In the genomic region with DNA sequence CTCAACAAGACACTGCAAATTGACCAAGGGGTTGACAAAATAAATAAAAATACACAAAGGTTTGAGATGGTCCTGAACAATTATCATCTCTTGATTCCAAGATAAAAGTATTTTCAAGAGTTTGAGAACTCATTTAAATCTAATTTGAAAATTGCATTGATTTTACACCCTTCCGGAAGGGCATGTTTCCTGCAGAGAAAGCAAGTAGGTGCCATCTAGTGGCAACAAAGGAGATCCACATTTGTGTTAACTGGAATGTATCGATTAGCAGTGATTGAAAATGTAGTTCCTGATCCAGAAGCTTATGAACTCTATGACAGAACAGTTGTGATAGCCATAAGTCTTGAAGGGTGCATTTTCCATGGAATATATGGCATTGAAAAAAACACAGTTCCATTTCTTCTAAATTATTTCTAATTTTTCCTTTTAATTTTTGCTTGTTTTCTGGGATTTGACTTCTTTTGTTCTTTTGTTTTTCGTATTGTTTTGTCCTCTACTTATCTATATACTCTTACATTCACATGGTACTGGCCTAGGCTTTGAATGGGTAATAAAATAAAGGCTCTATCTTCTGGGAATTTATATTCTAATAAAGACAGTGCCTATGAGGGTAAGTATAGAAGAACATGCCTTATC, we compare ENCODE assay signal across 8 cellular contexts.
DNase-seq lines count a peak whose midpoint lies in the region; ATAC-seq, FAIRE-seq and TF ChIP-seq lines count a peak whose summit lies in the region.

No MANE protein-coding gene starts in this region.

- no peaks in the 10 kb centered on the region for H3K36me3 ChIP-seq in mammary epithelial cell (ENCODE audit: insufficient read depth, low read length)

- H3K4me3 ChIP-seq in mammary epithelial cell (replicated peaks in 1 of 3; ENCODE audit: insufficient read depth in 1 of 3, low read depth in 2 of 3, low read length in 3 of 3), result no peak overlapping the region

- CTCF ChIA-PET in mammary epithelial cell (lab: Charles Lee; ENCODE audit: low non-redundant PET), result interaction anchor here (0.6 to 0.7 kb wide), 2 partner anchors 19 to 210 kb away, joined by 3 read pairs; no protein-coding TSS in a partner anchor

- peak; percentile 90 for TF ChIP-seq CTCF in D721Med (IDR thresholded peaks at IDR 0.05; ENCODE audit: insufficient read depth, missing control alignments)
- peak; percentile 80 to 81 for TF ChIP-seq CTCF in mammary epithelial cell (conservative IDR thresholded peaks at IDR 0.05 in 1 of 2, IDR thresholded peaks at IDR 0.05 in 1 of 2; ENCODE audit: extremely low read depth in 1 of 2, insufficient read depth in 1 of 2, low read depth in 1 of 2, low read length in 2 of 2)

- no peaks in the 10 kb centered on the region for H3K9me3 ChIP-seq in mammary epithelial cell (replicated peaks; ENCODE audit: insufficient read depth, low read length)

- no peaks in the 10 kb centered on the region for H3K27me3 ChIP-seq in mammary epithelial cell (ENCODE audit: insufficient read depth, low read length)

- H3K27ac ChIP-seq in mammary epithelial cell (ENCODE audit: insufficient read depth, low read depth, low read length), result no peak overlapping the region

- no peak overlapping the region for H3K4me2 ChIP-seq in mammary epithelial cell (ENCODE audit: insufficient read depth, low read depth, low read length)

- H3K4me1 ChIP-seq in mammary epithelial cell (ENCODE audit: insufficient read depth, low read length), result no peaks in the 10 kb centered on the region

- dilution Hi-C loops in mammary epithelial cell (cut with HindIII; ENCODE audit: low sequenced_read_pairs), result loop anchor here (5.0 kb wide), 1 partner anchor 178 kb away; no protein-coding TSS in a partner anchor

- WGBS in mammary epithelial cell (ENCODE audit: low coverage, missing lambda C conversion rate), result 15% methylated on average over 3 of the region's 3 CpGs

- BruUV-seq in mammary epithelial cell (replicated peaks; lab: Mats Ljungman, UMichigan), result no TSS peak

- in situ Hi-C loops in mammary epithelial cell (cut with MboI; ENCODE audit: low sequenced_read_pairs in 2 of 2), result loop anchor here (5.0 to 25.0 kb wide), 5 partner anchors 178 to 427 kb away; a partner anchor contains a TSS

- ATAC-seq in GM21619 (IDR thresholded peaks at IDR 0.05; ENCODE audit: unreplicated experiment) (peak; percentile 46), left lobe of liver (peak; percentile 87), GM18519 (IDR thresholded peaks at IDR 0.05; ENCODE audit: low FRiP score, unreplicated experiment) (no peak), HG03354 (IDR thresholded peaks at IDR 0.05; ENCODE audit: poor library complexity, severe bottlenecking, unreplicated experiment) (no peak)

- FAIRE-seq in D721Med (lab: Jason Lieb, UNC), result peak; percentile 97

- no peak for DNase-seq in D721Med (ENCODE audit: insufficient read length, low spot score)
- peak; percentile 29 to 83 for DNase-seq in NCI-H526 (lab: John Stamatoyannopoulos, UW)
- DNase-seq in mammary epithelial cell, result no peak
- DNase-seq in left lobe of liver (ENCODE audit: low spot score), result no peak
- no peak for DNase-seq in posterior cingulate gyrus

- H3K79me2 ChIP-seq in mammary epithelial cell (ENCODE audit: insufficient read depth, low read length), result no peaks in the 10 kb centered on the region

- H2AFZ ChIP-seq in mammary epithelial cell (ENCODE audit: low read depth, low read length), result no peak overlapping the region

- H4K20me1 ChIP-seq in mammary epithelial cell (ENCODE audit: insufficient read depth, low read length), result no peaks in the 10 kb centered on the region

- intact Hi-C loops in mammary epithelial cell (cut with micrococcal nuclease) (loop anchor here (1.0 to 2.0 kb wide), 2 partner anchors 340 to 418 kb away; no protein-coding TSS in a partner anchor), posterior cingulate gyrus (cut with DNase I) (loop anchor here (1.0 to 10.0 kb wide), 3 partner anchors 80 to 500 kb away; a partner anchor contains a TSS)

- H3K9ac ChIP-seq in mammary epithelial cell (ENCODE audit: insufficient read depth, low read length), result no peak overlapping the region

Comparison
In these comparisons a context has a peak if more than half of its experiments do, and no peak if none do; other contexts are left out.
1. DNase-seq: peak in NCI-H526 (2 of 2); none in D721Med (single experiment), mammary epithelial cell (single experiment), left lobe of liver (single experiment) and posterior cingulate gyrus (0 of 10).
2. ATAC-seq: peak in GM21619 (single experiment) and left lobe of liver (single experiment); none in GM18519 (single experiment) and HG03354 (single experiment).